8 cellular contexts compared by ENCODE assay signal in genomic region chr16:4316103-4316731, GRCh38. TPM values are rescaled to one million over a fixed set of nuclear protein-coding genes. Genes with fewer than 3 reads are reported as not detected.
DNase-seq lines count a peak whose midpoint lies in the region; ATAC-seq, FAIRE-seq and TF ChIP-seq lines count a peak whose summit lies in the region.

No MANE protein-coding gene starts in this region.

- 0 out of 2 replicates have a peak overlapping the region, but pooled peaks have one; percentile 10 for H3K4me3 ChIP-seq in MM.1S (ENCODE audit: low read length)
- peak overlapping the region; percentile 63 to 92 (median 68) for H3K4me3 ChIP-seq in H1 (ENCODE audit: extremely low read depth in 1 of 4, insufficient read depth in 2 of 4, low read depth in 3 of 4, low read length in 4 of 4)
- peak overlapping the region; percentile 89 for H3K4me3 ChIP-seq in osteoblast (ENCODE audit: insufficient read depth, low read length)

- TF ChIP-seq POLR2A in H1 (IDR thresholded peaks at IDR 0.05; ENCODE audit: control extremely low read depth in 1 of 2, low read depth in 2 of 2, low read length in 2 of 2) = no peak

- no peaks in the 10 kb centered on the region for H4K20me1 ChIP-seq in MM.1S (ENCODE audit: insufficient read depth, low read length)
- H4K20me1 ChIP-seq in H1 (replicated peaks in 1 of 2; ENCODE audit: control insufficient read depth in 1 of 2, insufficient read depth in 2 of 2, low read length in 2 of 2) = peaks cover 16 to 19% of the 10 kb centered on the region in 2 experiments
- H4K20me1 ChIP-seq in osteoblast (ENCODE audit: insufficient read depth, low read length) = peaks cover 48% of the 10 kb centered on the region

- CTCF ChIA-PET in H1 (lab: Charles Lee; ENCODE audit: partially characterized antibody) = interaction anchor here (0.6 to 16.7 kb wide), 5 partner anchors 9 to 86 kb away, joined by 3 to 300 read pairs (median 6); no protein-coding TSS in a partner anchor

- H3K4ac ChIP-seq in H1 (replicated peaks; ENCODE audit: insufficient read length, low read depth, low read length) = no peak overlapping the region

- H3F3A ChIP-seq in MM.1S (ENCODE audit: insufficient read depth, low read length) = 0 out of 2 replicates have a peak, but pooled peaks cover 5% of the 10 kb centered on the region

- H3K18ac ChIP-seq in H1 (ENCODE audit: extremely low read depth, low read length) = peak overlapping the region; percentile 62

- no peak overlapping the region for H3K23ac ChIP-seq in H1 (ENCODE audit: insufficient read length)

- H3K79me2 ChIP-seq in MM.1S (ENCODE audit: low read length) (no peaks in the 10 kb centered on the region), H1 (ENCODE audit: control insufficient read depth in 1 of 2, insufficient read depth in 2 of 2, low read length in 2 of 2) (peaks cover 0 to 48% of the 10 kb centered on the region in 2 experiments; a peak in 3 of 4 replicates), osteoblast (ENCODE audit: insufficient read depth, low read length) (peaks cover 50% of the 10 kb centered on the region)

- TF ChIP-seq EP300 in H1 (IDR thresholded peaks at IDR 0.05; ENCODE audit: borderline replicate concordance in 1 of 2, low read depth in 2 of 2, low read length in 2 of 2) = no peak

- H3K14ac ChIP-seq in H1 (ENCODE audit: insufficient read length) = no peak overlapping the region

- H3K9ac ChIP-seq in MM.1S (ENCODE audit: low read length) (no peak overlapping the region), H1 (replicated peaks in 1 of 4; ENCODE audit: extremely low read depth in 1 of 4, low read depth in 3 of 4, low read length in 3 of 4) (peak overlapping the region in 3 of 4 experiments; percentile 13 to 79 (median 16); a peak in 3 of 7 replicates)

- H2BK120ac ChIP-seq in H1 (replicated peaks; ENCODE audit: low read depth, low read length) = no peak overlapping the region

- POLR2A ChIA-PET in H1 (lab: Charles Lee; ENCODE audit: partially characterized antibody) = interaction anchor here (0.7 to 4.2 kb wide), 16 partner anchors 10 to 77 kb away, joined by 3 to 34 read pairs (median 4); partner anchors contain the start of gene TFAP4

- H4K8ac ChIP-seq in H1 (ENCODE audit: extremely low read depth, insufficient read depth, low read length) = no peak overlapping the region

- peak overlapping the region; percentile 57; the same call in 1 of the 2 replicates for H3K4me2 ChIP-seq in MM.1S (ENCODE audit: low read depth, low read length)
- H3K4me2 ChIP-seq in H1 (ENCODE audit: insufficient read depth in 1 of 2, low read depth in 2 of 2, low read length in 2 of 2) = peak overlapping the region; percentile 64 to 98
- H3K4me2 ChIP-seq in osteoblast (ENCODE audit: insufficient read depth, low read length) = peak overlapping the region; percentile 85

- DNase-seq in D341Med (ENCODE audit: low spot score) = peak; percentile 74
- no peak for DNase-seq in MM.1S
- DNase-seq in H1 (ENCODE audit: low read depth in 1 of 2, low spot score in 2 of 2) = no peak
- peak; percentile 94 for DNase-seq in osteoblast (ENCODE audit: insufficient read length, low spot score, missing footprints)
- no peak for DNase-seq in COLO829 (ENCODE audit: low spot score)
- no peak for DNase-seq in activated CD4-positive, CD25-positive, alpha-beta regulatory T cell treated with anti-CD3 and anti-CD28 coated beads, Interleukin-2, amount 50 U/mL, for 72 hours
- DNase-seq in superior temporal gyrus (ENCODE audit: extremely low spot score) = no peak

- H3K56ac ChIP-seq in H1 (replicated peaks; ENCODE audit: insufficient read length, low read depth, low read length) = no peak overlapping the region

- H3K27ac ChIP-seq in MM.1S (ENCODE audit: low read length) (no peak overlapping the region), H1 (ENCODE audit: low read depth, low read length) (no peak overlapping the region), osteoblast (ENCODE audit: low read depth, low read length) (peak overlapping the region; percentile 48)

- H3K27me3 ChIP-seq in MM.1S (replicated peaks; ENCODE audit: insufficient read depth, low read length) (peaks cover 56% of the 10 kb centered on the region), H1 (replicated peaks in 1 of 4; ENCODE audit: control insufficient read depth in 3 of 4, extremely low read depth in 1 of 4, insufficient read depth in 3 of 4, low read length in 3 of 4) (peaks cover 0 to 15% (median 11%) of the 10 kb centered on the region in 4 experiments; a peak in 6 of 7 replicates), osteoblast (ENCODE audit: insufficient read depth, low read length) (no peaks in the 10 kb centered on the region)

- TF ChIP-seq RAD21 in H1 (IDR thresholded peaks at IDR 0.05 in 1 of 2, conservative IDR thresholded peaks at IDR 0.05 in 1 of 2; ENCODE audit: low read depth in 2 of 2, low read length in 2 of 2) = no peak

- no peak overlapping the region for H4K5ac ChIP-seq in H1 (ENCODE audit: insufficient read length, low read depth, low read length)

- 0 out of 2 replicates have a peak overlapping the region, but pooled peaks have one; percentile 72 for H2BK15ac ChIP-seq in H1 (ENCODE audit: low read length)

- H3K4me1 ChIP-seq in MM.1S (ENCODE audit: low read length) (0 out of 2 replicates have a peak, but pooled peaks cover 14% of the 10 kb centered on the region), H1 (replicated peaks in 1 of 4; ENCODE audit: control insufficient read depth in 3 of 4, insufficient read depth in 4 of 4, low read length in 3 of 4) (peaks cover 0 to 39% (median 34%) of the 10 kb centered on the region in 4 experiments; a peak in 6 of 7 replicates), osteoblast (ENCODE audit: insufficient read depth, low read length) (peaks cover 40% of the 10 kb centered on the region)

- H2BK20ac ChIP-seq in H1 (ENCODE audit: low read length) = no peak overlapping the region

- H2BK12ac ChIP-seq in H1 (ENCODE audit: low read depth, low read length) = no peak overlapping the region

- peaks cover 12% of the 10 kb centered on the region for H3K23me2 ChIP-seq in H1 (ENCODE audit: low read depth, low read length)

- H2AK5ac ChIP-seq in H1 (ENCODE audit: low read depth, low read length) = no peak overlapping the region

- no peak overlapping the region for H2BK5ac ChIP-seq in H1 (ENCODE audit: low read depth, low read length)

- H3K9me3 ChIP-seq in MM.1S (replicated peaks; ENCODE audit: insufficient read depth, low read length) (no peaks in the 10 kb centered on the region), H1 (ENCODE audit: insufficient read depth in 2 of 2, low read depth in 1 of 2, low read length in 1 of 2) (no peaks in the 10 kb centered on the region), osteoblast (ENCODE audit: low read depth, low read length) (no peaks in the 10 kb centered on the region)

- no peak for ATAC-seq in GM21381 (IDR thresholded peaks at IDR 0.05; ENCODE audit: unreplicated experiment)

- FAIRE-seq in H1 (lab: Jason Lieb, UNC) = no peak

- no peak for TF ChIP-seq CTCF in MM.1S (IDR thresholded peaks at IDR 0.05; ENCODE audit: low read length)
- no peak for TF ChIP-seq CTCF in H1 (IDR thresholded peaks at IDR 0.05; ENCODE audit: control extremely low read depth in 1 of 3, insufficient read depth in 1 of 3, low read depth in 1 of 3, low read length in 3 of 3)
- no peak for TF ChIP-seq CTCF in osteoblast (IDR thresholded peaks at IDR 0.05; ENCODE audit: extremely low read depth, low read depth, low read length)

- H2AFZ ChIP-seq in MM.1S (ENCODE audit: low read length) = no peak overlapping the region
- H2AFZ ChIP-seq in H1 (ENCODE audit: low read length) = no peak overlapping the region
- H2AFZ ChIP-seq in osteoblast (ENCODE audit: low read length) = no peak overlapping the region

- H3K79me1 ChIP-seq in H1 (ENCODE audit: low read depth, low read length) = peaks cover 7% of the 10 kb centered on the region

- H3K36me3 ChIP-seq in MM.1S (replicated peaks; ENCODE audit: insufficient read depth, low read length) (no peaks in the 10 kb centered on the region), H1 (ENCODE audit: control insufficient read depth in 2 of 4, insufficient read depth in 4 of 4, low read length in 3 of 4) (no peaks in the 10 kb centered on the region), osteoblast (ENCODE audit: insufficient read depth, low read length) (no peaks in the 10 kb centered on the region)

- no peaks in the 10 kb centered on the region for H3K9me2 ChIP-seq in MM.1S (replicated peaks; ENCODE audit: insufficient read depth, low read length)

- 2% methylated on average over 20 of the region's 85 CpGs; no CpG with 5 or more reads in 1 of the 2 experiments for WGBS in H1 (ENCODE audit: extremely low coverage in 1 of 2, insufficient coverage in 1 of 2, insufficient read length in 1 of 2, insufficient replicate concordance in 2 of 2, low coverage in 1 of 2, low lambda C conversion rate in 2 of 2, missing lambda C conversion rate in 1 of 2), 2 experiments

- H4K91ac ChIP-seq in H1 (replicated peaks; ENCODE audit: insufficient read length, low read length) = peak overlapping the region; percentile 17

RNA-seq across cellular contexts. Expression of gene GLIS2, which starts 0.3 kb away (rescaled TPM):
- total RNA-seq in H1 (2021; fragmentation: NEBNext Ultra II Directional; extraction: Animal tissue kit (Norgen Biotek cat#: 25700)) = 17.4 and 18.6 TPM in 2 replicates
- polyA plus RNA-seq in H1 (2011; rRNA removed) = 4.3 and 7.6 TPM in 2 replicates
- polyA plus RNA-seq in H1 (2011; cell fraction: cytosol; rRNA removed) = 2.7 TPM
- 8.4 TPM for polyA plus RNA-seq in H1 (2011; cell fraction: nucleus; rRNA removed)
- polyA plus RNA-seq in H1 (2012, experiment 1 of 2) = 8.3 to 13.8 TPM (median 12.3 TPM) in 4 replicates
- 11.8 TPM for polyA plus RNA-seq in H1 (2012, experiment 2 of 2)
- 9.4 TPM for polyA plus RNA-seq in H1 (2013, experiment 1 of 2)
- polyA plus RNA-seq in H1 (2013, experiment 2 of 2) = 9.5 TPM
- 2.0 and 3.2 TPM in 2 replicates for polyA minus RNA-seq in H1 (2011; rRNA and poly(A)+ RNA removed)
- polyA minus RNA-seq in H1 (2011; cell fraction: cytosol; rRNA and poly(A)+ RNA removed) = 7.0 TPM
- 5.7 TPM for polyA minus RNA-seq in H1 (2011; cell fraction: nucleus; rRNA and poly(A)+ RNA removed)
- 5.0 and 5.4 TPM in 2 replicates for total RNA-seq in osteoblast

RNA-seq across cellular contexts. Expression of gene PAM16, which starts 34.9 kb away (rescaled TPM):
- total RNA-seq in H1 (2021; fragmentation: NEBNext Ultra II Directional; extraction: Animal tissue kit (Norgen Biotek cat#: 25700)) = 78.3 and 84.4 TPM in 2 replicates
- polyA plus RNA-seq in H1 (2011; rRNA removed) = 198 and 228 TPM in 2 replicates
- polyA plus RNA-seq in H1 (2011; cell fraction: cytosol; rRNA removed) = 154 TPM
- polyA plus RNA-seq in H1 (2011; cell fraction: nucleus; rRNA removed) = 131 TPM
- polyA plus RNA-seq in H1 (2012, experiment 1 of 2) = 57.3 to 96.0 TPM (median 90.9 TPM) in 4 replicates
- polyA plus RNA-seq in H1 (2012, experiment 2 of 2) = 222 TPM
- polyA plus RNA-seq in H1 (2013, experiment 1 of 2) = 161 TPM
- 151 TPM for polyA plus RNA-seq in H1 (2013, experiment 2 of 2)
- polyA minus RNA-seq in H1 (2011; rRNA and poly(A)+ RNA removed) = 12.3 and 15.6 TPM in 2 replicates
- polyA minus RNA-seq in H1 (2011; cell fraction: cytosol; rRNA and poly(A)+ RNA removed) = 31.5 TPM
- polyA minus RNA-seq in H1 (2011; cell fraction: nucleus; rRNA and poly(A)+ RNA removed) = 32.7 TPM
- 17.4 and 18.6 TPM in 2 replicates for total RNA-seq in osteoblast

RNA-seq across cellular contexts. Expression of gene TFAP4, which starts 43.4 kb away (rescaled TPM):
- total RNA-seq in H1 (2021; fragmentation: NEBNext Ultra II Directional; extraction: Animal tissue kit (Norgen Biotek cat#: 25700)) = 41.0 and 41.6 TPM in 2 replicates
- polyA plus RNA-seq in H1 (2011; rRNA removed) = 16.1 and 21.3 TPM in 2 replicates
- 20.1 TPM for polyA plus RNA-seq in H1 (2011; cell fraction: cytosol; rRNA removed)
- polyA plus RNA-seq in H1 (2011; cell fraction: nucleus; rRNA removed) = 40.5 TPM
- 20.6 to 34.7 TPM (median 28.3 TPM) in 4 replicates for polyA plus RNA-seq in H1 (2012, experiment 1 of 2)
- 17.6 TPM for polyA plus RNA-seq in H1 (2012, experiment 2 of 2)
- polyA plus RNA-seq in H1 (2013, experiment 1 of 2) = 18.0 TPM
- 18.0 TPM for polyA plus RNA-seq in H1 (2013, experiment 2 of 2)
- polyA minus RNA-seq in H1 (2011; rRNA and poly(A)+ RNA removed) = 29.6 and 44.4 TPM in 2 replicates
- polyA minus RNA-seq in H1 (2011; cell fraction: cytosol; rRNA and poly(A)+ RNA removed) = 36.2 TPM
- 30.1 TPM for polyA minus RNA-seq in H1 (2011; cell fraction: nucleus; rRNA and poly(A)+ RNA removed)
- 6.5 and 9.1 TPM in 2 replicates for total RNA-seq in osteoblast

RNA-seq across cellular contexts. Expression of gene VASN, which starts 55.4 kb away (rescaled TPM):
- 9.6 and 10.1 TPM in 2 replicates for total RNA-seq in H1 (2021; fragmentation: NEBNext Ultra II Directional; extraction: Animal tissue kit (Norgen Biotek cat#: 25700))
- 11.3 and 25.2 TPM in 2 replicates for polyA plus RNA-seq in H1 (2011; rRNA removed)
- 7.2 TPM for polyA plus RNA-seq in H1 (2011; cell fraction: cytosol; rRNA removed)
- polyA plus RNA-seq in H1 (2011; cell fraction: nucleus; rRNA removed) = 15.2 TPM
- 3.4 to 8.6 TPM (median 7.8 TPM) in 4 replicates for polyA plus RNA-seq in H1 (2012, experiment 1 of 2)
- 6.1 TPM for polyA plus RNA-seq in H1 (2012, experiment 2 of 2)
- 16.7 TPM for polyA plus RNA-seq in H1 (2013, experiment 1 of 2)
- 14.5 TPM for polyA plus RNA-seq in H1 (2013, experiment 2 of 2)
- 3.4 and 4.5 TPM in 2 replicates for polyA minus RNA-seq in H1 (2011; rRNA and poly(A)+ RNA removed)
- polyA minus RNA-seq in H1 (2011; cell fraction: cytosol; rRNA and poly(A)+ RNA removed) = 11.4 TPM
- 22.5 TPM for polyA minus RNA-seq in H1 (2011; cell fraction: nucleus; rRNA and poly(A)+ RNA removed)
- total RNA-seq in osteoblast = 202 and 217 TPM in 2 replicates

Comparison
In these comparisons a context has a peak if more than half of its experiments do, and no peak if none do; other contexts are left out.
1. DNase-seq: peak in D341Med (single experiment) and osteoblast (single experiment); none in MM.1S (single experiment), H1 (0 of 2), COLO829 (single experiment), activated CD4-positive, CD25-positive, alpha-beta regulatory T cell treated with anti-CD3 and anti-CD28 coated beads, Interleukin-2, amount 50 U/mL, for 72 hours (single experiment) and superior temporal gyrus (single experiment).
2. H3K4me3 ChIP-seq: peak in every context shown above with its lines; median percentile 89 in osteoblast; 68 in H1; 10 in MM.1S.
3. Peak in every context shown above with its lines, with median percentiles within 50 percentile points of each other: H3K4me2 ChIP-seq.